ENCODE assay signal across 8 cellular contexts in genomic region chr20:17680128-17680835, GRCh38. TPM values are rescaled to one million over a fixed set of nuclear protein-coding genes. Genes with fewer than 3 reads are reported as not detected.
A peak's percentile ranks its signal among the peaks of the same experiment; 100 is the strongest.
DNase-seq lines count a peak whose midpoint lies in the region; ATAC-seq lines count a peak whose summit lies in the region.

No MANE protein-coding gene starts in this region.

- H3K9me3 ChIP-seq in Karpas-422 (ENCODE audit: low read length) = no peaks in the 10 kb centered on the region

- ATAC-seq in activated naive CD8-positive, alpha-beta T cell treated with anti-CD3 and anti-CD28 coated beads, Interleukin-2, amount 50 U/mL, for 24 hours = no peak
- peak; percentile 2 for ATAC-seq in sciatic nerve
- ATAC-seq in HG02763 (IDR thresholded peaks at IDR 0.05; ENCODE audit: unreplicated experiment) = no peak
- ATAC-seq in HG03520 (IDR thresholded peaks at IDR 0.05; ENCODE audit: unreplicated experiment) = no peak

- peaks cover 13% of the 10 kb centered on the region for H3K27me3 Mint-ChIP-seq in activated naive CD8-positive, alpha-beta T cell treated with anti-CD3 and anti-CD28 coated beads, Interleukin-2, amount 50 U/mL, for 24 hours

- peaks cover 10% of the 10 kb centered on the region for H3K4me1 ChIP-seq in Karpas-422 (ENCODE audit: low read length)

- peak overlapping the region; percentile 78 for H3K4me3 Mint-ChIP-seq in activated naive CD8-positive, alpha-beta T cell treated with anti-CD3 and anti-CD28 coated beads, Interleukin-2, amount 50 U/mL, for 24 hours

- H3K36me3 Mint-ChIP-seq in activated naive CD8-positive, alpha-beta T cell treated with anti-CD3 and anti-CD28 coated beads, Interleukin-2, amount 50 U/mL, for 24 hours (ENCODE audit: low read depth) = peaks cover 7% of the 10 kb centered on the region

- no peak overlapping the region for H2AFZ ChIP-seq in Karpas-422 (ENCODE audit: low read length)

- H3K36me3 ChIP-seq in Karpas-422 (ENCODE audit: insufficient read depth, low read length) = no peaks in the 10 kb centered on the region

- peak overlapping the region; percentile 48 for H3K4me2 ChIP-seq in Karpas-422 (ENCODE audit: low read depth, low read length, poor library complexity, severe bottlenecking)

- peak overlapping the region; percentile 53; the same call in 1 of the 2 replicates for H3K4me3 ChIP-seq in Karpas-422 (ENCODE audit: low read length)

- H3K9me2 ChIP-seq in Karpas-422 (replicated peaks; ENCODE audit: insufficient read depth, low read length) = no peaks in the 10 kb centered on the region

- H3K27ac Mint-ChIP-seq in activated naive CD8-positive, alpha-beta T cell treated with anti-CD3 and anti-CD28 coated beads, Interleukin-2, amount 50 U/mL, for 24 hours = peak overlapping the region; percentile 76

- DNase-seq in DMS 273 (lab: John Stamatoyannopoulos, UW; ENCODE audit: unreplicated experiment) (peak; percentile 46), DMS 273 treated with DMSO at 0.1 percent for 48 hours (lab: John Stamatoyannopoulos, UW) (no peak), Karpas-422 (no peak), hepatic stellate cell (ENCODE audit: low spot score) (peak; percentile 84), sciatic nerve (ENCODE audit: low spot score) (no peak)
- peak; percentile 12 for DNase-seq in activated naive CD8-positive, alpha-beta T cell treated with anti-CD3 and anti-CD28 coated beads, Interleukin-2, amount 50 U/mL, for 24 hours

- H3K79me2 ChIP-seq in Karpas-422 (ENCODE audit: low read length) = no peaks in the 10 kb centered on the region

- H3K9ac ChIP-seq in Karpas-422 (ENCODE audit: low read length) = peak overlapping the region; percentile 43; the same call in 1 of the 2 replicates

- peaks cover 26% of the 10 kb centered on the region for H3K4me1 Mint-ChIP-seq in activated naive CD8-positive, alpha-beta T cell treated with anti-CD3 and anti-CD28 coated beads, Interleukin-2, amount 50 U/mL, for 24 hours

- H3K9me3 Mint-ChIP-seq in activated naive CD8-positive, alpha-beta T cell treated with anti-CD3 and anti-CD28 coated beads, Interleukin-2, amount 50 U/mL, for 24 hours = no peaks in the 10 kb centered on the region

- 0 out of 2 replicates have a peak, but pooled peaks cover 13% of the 10 kb centered on the region for H4K20me1 ChIP-seq in Karpas-422 (ENCODE audit: insufficient read depth, low read depth, low read length)

- H3K27ac ChIP-seq in Karpas-422 (ENCODE audit: low read length) = no peak overlapping the region

- intact Hi-C loops in sciatic nerve (cut with DNase I) = loop anchor here (10.0 kb wide), 1 partner anchor 215 kb away; no protein-coding TSS in a partner anchor

- H3K27me3 ChIP-seq in Karpas-422 (ENCODE audit: low read length) = no peaks in the 10 kb centered on the region

RNA-seq across cellular contexts. Expression of gene RRBP1, which starts 1.8 kb away (rescaled TPM):
- total RNA-seq in Karpas-422 (2014; rRNA removed; shearing (Covaris generic); ENCODE audit: low replicate concordance) = 3.7 and 8.2 TPM in 2 replicates
- 163 TPM for total RNA-seq in sciatic nerve

RNA-seq across cellular contexts. Expression of gene BANF2, which starts 19.5 kb away (rescaled TPM):
- not detected in 2 replicates for total RNA-seq in Karpas-422 (2014; rRNA removed; shearing (Covaris generic); ENCODE audit: low replicate concordance)
- total RNA-seq in sciatic nerve = not detected

Comparison
In these comparisons a context has a peak if more than half of its experiments do, and no peak if none do; other contexts are left out.
1. DNase-seq: peak in DMS 273 (single experiment), activated naive CD8-positive, alpha-beta T cell treated with anti-CD3 and anti-CD28 coated beads, Interleukin-2, amount 50 U/mL, for 24 hours (single experiment) and hepatic stellate cell (single experiment); none in DMS 273 treated with DMSO at 0.1 percent for 48 hours (single experiment), Karpas-422 (single experiment) and sciatic nerve (single experiment).
2. RNA of gene RRBP1, which starts 1.8 kb away (total RNA-seq): 163 TPM in sciatic nerve (single experiment); 3.7 to 8.2 TPM in Karpas-422; every median in the first group is over 10 times any median in the second.